ENCODE assay signal across 13 cellular contexts in the genomic region with DNA sequence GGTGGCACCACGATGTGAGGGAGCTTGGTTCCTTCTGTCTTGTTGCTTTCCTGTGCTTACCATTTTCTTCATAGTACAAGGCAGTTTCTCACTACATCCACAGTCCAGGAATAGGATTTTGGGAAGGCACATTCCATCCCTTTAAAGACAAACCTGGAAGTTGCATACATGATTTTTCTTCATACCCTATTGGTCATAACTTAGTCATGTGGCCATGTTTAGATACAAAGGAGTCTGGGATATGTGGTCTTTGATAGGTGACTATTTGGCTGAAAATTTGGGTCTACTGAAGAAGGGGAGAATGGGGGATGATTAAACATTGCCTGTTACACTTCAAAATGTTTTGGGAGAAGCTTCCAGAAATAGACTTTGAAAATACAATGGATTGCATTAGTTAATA. TPM values are rescaled to one million over a fixed set of nuclear protein-coding genes. Genes with fewer than 3 reads are reported as not detected.
A peak's percentile ranks its signal among the peaks of the same experiment; 100 is the strongest.
DNase-seq lines count a peak whose midpoint lies in the region; ATAC-seq and TF ChIP-seq lines count a peak whose summit lies in the region.
"Had no signal": no experiment of that assay in that cellular context is flagged by ENCODE, and none has a peak within 500 bp of the region (broad histone marks: within the 10 kb centered on the region; RNA-seq: fewer than 3 reads in every experiment).

No MANE protein-coding gene starts in this region.

- no peaks in the 10 kb centered on the region for H3K9me3 ChIP-seq in CD4-positive, alpha-beta memory T cell (ENCODE audit: control insufficient read depth in 1 of 2, low read length in 2 of 2)

- peak overlapping the region in 7 of 8 donors; percentile 3 to 68 (median 46) for H3K4me3 Mint-ChIP-seq in CD4-positive, alpha-beta memory T cell
- H3K4me3 Mint-ChIP-seq in HFFc6 (peak overlapping the region; percentile 75), naive B cell (peak overlapping the region in 4 of 8 donors; percentile 9 to 25 (median 17))
- H3K4me3 Mint-ChIP-seq in activated T-helper 2 cell treated with anti-CD3 and anti-CD28 coated beads, Interferon-gamma antibody, Interleukin-2, Interleukin-4, amounts not matched to agents 10 μg/mL and 5 μg/mL and 100 μg/mL, durations not matched to agents 14 hours and 24 hours and 36 hours (ENCODE audit: low read depth), result peak overlapping the region; percentile 4
- H3K4me3 Mint-ChIP-seq: neural progenitor cell had no signal

- H3K9me3 Mint-ChIP-seq in CD4-positive, alpha-beta memory T cell, result no peaks in the 10 kb centered on the region
- H3K9me3 Mint-ChIP-seq in HFFc6 (no peaks in the 10 kb centered on the region), naive B cell (no peaks in the 10 kb centered on the region)
- no peaks in the 10 kb centered on the region for H3K9me3 Mint-ChIP-seq in activated T-helper 2 cell treated with anti-CD3 and anti-CD28 coated beads, Interferon-gamma antibody, Interleukin-2, Interleukin-4, amounts not matched to agents 10 μg/mL and 5 μg/mL and 100 μg/mL, durations not matched to agents 14 hours and 24 hours and 36 hours

- no peak for TF ChIP-seq CTCF in HFFc6 (IDR thresholded peaks at IDR 0.05)

- no peaks in the 10 kb centered on the region for H3K27me3 Mint-ChIP-seq in CD4-positive, alpha-beta memory T cell
- H3K27me3 Mint-ChIP-seq in HFFc6 (ENCODE audit: insufficient read depth) (no peaks in the 10 kb centered on the region), naive B cell (no peaks in the 10 kb centered on the region)
- no peaks in the 10 kb centered on the region for H3K27me3 Mint-ChIP-seq in activated T-helper 2 cell treated with anti-CD3 and anti-CD28 coated beads, Interferon-gamma antibody, Interleukin-2, Interleukin-4, amounts not matched to agents 10 μg/mL and 5 μg/mL and 100 μg/mL, durations not matched to agents 14 hours and 24 hours and 36 hours (ENCODE audit: low read depth)

- intact Hi-C loops in CD4-positive, alpha-beta memory T cell (cut with micrococcal nuclease), result no loop called here
- intact Hi-C loops in activated T-helper 2 cell treated with anti-CD3 and anti-CD28 coated beads, Interferon-gamma antibody, Interleukin-2, Interleukin-4, amounts not matched to agents 10 μg/mL and 5 μg/mL and 100 μg/mL, durations not matched to agents 14 hours and 24 hours and 36 hours (cut with micrococcal nuclease), result no loop called here

- peaks cover 65 to 96% (median 81%) of the 10 kb centered on the region in 4 donors for H3K4me1 Mint-ChIP-seq in CD4-positive, alpha-beta memory T cell
- H3K4me1 Mint-ChIP-seq in HFFc6 (ENCODE audit: low read depth) (peaks cover 78% of the 10 kb centered on the region), naive B cell (peaks cover 63 to 91% (median 86%) of the 10 kb centered on the region in 3 donors)
- H3K4me1 Mint-ChIP-seq in activated T-helper 2 cell treated with anti-CD3 and anti-CD28 coated beads, Interferon-gamma antibody, Interleukin-2, Interleukin-4, amounts not matched to agents 10 μg/mL and 5 μg/mL and 100 μg/mL, durations not matched to agents 14 hours and 24 hours and 36 hours (ENCODE audit: low read depth), result peaks cover 75% of the 10 kb centered on the region

- no peak overlapping the region for H3K4me3 ChIP-seq in CD4-positive, alpha-beta memory T cell (ENCODE audit: low read length in 2 of 2)
- H3K4me3 ChIP-seq: neural progenitor cell had no signal

- POLR2A ChIA-PET in CD4-positive, alpha-beta memory T cell (lab: Charles Lee; ENCODE audit: partially characterized antibody), result interaction anchor here (0.6 to 2.2 kb wide), 5 partner anchors 8 to 106 kb away, joined by 3 to 10 read pairs (median 5); a partner anchor contains a TSS

- peak overlapping the region in 5 of 7 donors; percentile 61 to 75 (median 68) for H3K27ac Mint-ChIP-seq in CD4-positive, alpha-beta memory T cell
- H3K27ac Mint-ChIP-seq in HFFc6 (peak overlapping the region; percentile 82), naive B cell (peak overlapping the region in 4 of 6 donors; percentile 4 to 59 (median 32))
- peak overlapping the region; percentile 36 for H3K27ac Mint-ChIP-seq in activated T-helper 2 cell treated with anti-CD3 and anti-CD28 coated beads, Interferon-gamma antibody, Interleukin-2, Interleukin-4, amounts not matched to agents 10 μg/mL and 5 μg/mL and 100 μg/mL, durations not matched to agents 14 hours and 24 hours and 36 hours
- H3K27ac Mint-ChIP-seq: neural progenitor cell had no signal

- DNase-seq in CD4-positive, alpha-beta memory T cell, result no peak
- no peak for DNase-seq in HFFc6
- DNase-seq in activated T-helper 2 cell treated with anti-CD3 and anti-CD28 coated beads, Interferon-gamma antibody, Interleukin-2, Interleukin-4, amounts not matched to agents 10 μg/mL and 5 μg/mL and 100 μg/mL, durations not matched to agents 14 hours and 24 hours and 36 hours (ENCODE audit: low spot score), result no peak
- DNase-seq in naive B cell, result no peak
- DNase-seq in HPDE6-E6E7 (ENCODE audit: extremely low spot score), result no peak
- no peak for DNase-seq in NAMALWA (ENCODE audit: low spot score)
- DNase-seq in NCI-H1417 treated with DMSO at 0.1 percent for 48 hours (lab: John Stamatoyannopoulos, UW), result no peak
- DNase-seq: COR-L47; NCI-H187; stimulated activated naive CD4-positive, alpha-beta T cell; WERI-Rb-1 had no signal

- peaks cover 97% of the 10 kb centered on the region for H3K4me1 ChIP-seq in CD4-positive, alpha-beta memory T cell (ENCODE audit: insufficient read depth, low read length)

- ATAC-seq in naive B cell (ENCODE audit: low read depth in 2 of 2) (no peak), GM21515 (IDR thresholded peaks at IDR 0.05; ENCODE audit: unreplicated experiment) (no peak)

- CTCF ChIA-PET in CD4-positive, alpha-beta memory T cell (lab: Charles Lee; ENCODE audit: partially characterized antibody), result interaction anchor here (0.9 to 2.6 kb wide), 5 partner anchors 18 to 382 kb away, joined by 3 to 6 read pairs (median 5); a partner anchor contains a TSS

- no peaks in the 10 kb centered on the region for H3K36me3 ChIP-seq in CD4-positive, alpha-beta memory T cell (ENCODE audit: insufficient read depth, low read length)
- H3K36me3 ChIP-seq: neural progenitor cell, WERI-Rb-1 had no signal

- peaks cover 4 to 13% of the 10 kb centered on the region in 2 donors for H3K36me3 Mint-ChIP-seq in CD4-positive, alpha-beta memory T cell
- H3K36me3 Mint-ChIP-seq in HFFc6 (ENCODE audit: low read depth) (peaks cover 5% of the 10 kb centered on the region), naive B cell (peaks cover 0 to 4% of the 10 kb centered on the region in 2 donors)
- H3K36me3 Mint-ChIP-seq in activated T-helper 2 cell treated with anti-CD3 and anti-CD28 coated beads, Interferon-gamma antibody, Interleukin-2, Interleukin-4, amounts not matched to agents 10 μg/mL and 5 μg/mL and 100 μg/mL, durations not matched to agents 14 hours and 24 hours and 36 hours (ENCODE audit: low read depth), result peaks cover 24% of the 10 kb centered on the region

- no peak overlapping the region for H3K27ac ChIP-seq in CD4-positive, alpha-beta memory T cell (ENCODE audit: low read depth, low read length)
- H3K27ac ChIP-seq: neural progenitor cell, WERI-Rb-1 had no signal

- H3K27me3 ChIP-seq in CD4-positive, alpha-beta memory T cell (ENCODE audit: insufficient read depth, low read length), result no peaks in the 10 kb centered on the region
- H3K27me3 ChIP-seq: neural progenitor cell had no signal

RNA-seq across cellular contexts. Expression of a gene that starts 7.0 kb away (rescaled TPM):
- total RNA-seq in CD4-positive, alpha-beta memory T cell, result 100 to 1,000 TPM; 126 to 130 TPM
- 1 to 10 TPM; 1.4 to 4.2 TPM for polyA plus RNA-seq in CD4-positive, alpha-beta memory T cell
- 10 to 100 TPM; 35.8 to 47.3 (median 42.5) TPM for total RNA-seq in HFFc6 (2021; fragmentation: NEBNext Ultra II Directional; extraction: Animal tissue kit (Norgen Biotek cat#: 25700))
- total RNA-seq in activated T-helper 2 cell treated with anti-CD3 and anti-CD28 coated beads, Interferon-gamma antibody, Interleukin-2, Interleukin-4, amounts not matched to agents 10 μg/mL and 5 μg/mL and 100 μg/mL, durations not matched to agents 14 hours and 24 hours and 36 hours, result 61.8 and 62.5 TPM in 2 replicates
- polyA plus RNA-seq in naive B cell (ENCODE audit: low read depth in 6 of 6), result 10 to 100 TPM in 3 of 6 donors, 1 to 10 TPM in 3; 5.9 to 14.3 (median 10.2) TPM
